17 cellular contexts compared by ENCODE assay signal in genomic region chr5:82821978-82822927, GRCh38.
DNase-seq lines count a peak whose midpoint lies in the region; ATAC-seq and TF ChIP-seq lines count a peak whose summit lies in the region.
"Had no signal": no experiment of that assay in that cellular context is flagged by ENCODE, and none has a peak within 500 bp of the region (broad histone marks: within the 10 kb centered on the region; RNA-seq: fewer than 3 reads in every experiment).

No MANE protein-coding gene starts in this region.

- H3K4me1 Mint-ChIP-seq in neural crest cell = peaks cover 44% of the 10 kb centered on the region
- H3K4me1 Mint-ChIP-seq in stimulated activated memory B cell treated with anti-CD40 and anti-IgM and Interleukin-4, amounts not matched to agents 10 μg/mL and 1 μg/mL and 100 μg/mL, for 72 hours = peaks cover 5% of the 10 kb centered on the region

- no peaks in the 10 kb centered on the region for H3K36me3 Mint-ChIP-seq in neural crest cell (ENCODE audit: low read depth)
- H3K36me3 Mint-ChIP-seq in stimulated activated memory B cell treated with anti-CD40 and anti-IgM and Interleukin-4, amounts not matched to agents 10 μg/mL and 1 μg/mL and 100 μg/mL, for 72 hours = no peaks in the 10 kb centered on the region

- no peaks in the 10 kb centered on the region for H3K27me3 Mint-ChIP-seq in neural crest cell (ENCODE audit: low read depth)
- no peaks in the 10 kb centered on the region for H3K27me3 Mint-ChIP-seq in stimulated activated memory B cell treated with anti-CD40 and anti-IgM and Interleukin-4, amounts not matched to agents 10 μg/mL and 1 μg/mL and 100 μg/mL, for 72 hours

- H3K4me3 Mint-ChIP-seq in neural crest cell = no peak overlapping the region
- no peak overlapping the region for H3K4me3 Mint-ChIP-seq in stimulated activated memory B cell treated with anti-CD40 and anti-IgM and Interleukin-4, amounts not matched to agents 10 μg/mL and 1 μg/mL and 100 μg/mL, for 72 hours

- peaks cover 6% of the 10 kb centered on the region for H3K9me3 Mint-ChIP-seq in neural crest cell
- H3K9me3 Mint-ChIP-seq in stimulated activated memory B cell treated with anti-CD40 and anti-IgM and Interleukin-4, amounts not matched to agents 10 μg/mL and 1 μg/mL and 100 μg/mL, for 72 hours = no peaks in the 10 kb centered on the region

- no peak for ATAC-seq in stimulated activated memory B cell treated with anti-CD40 and anti-IgM and Interleukin-4, amounts not matched to agents 10 μg/mL and 1 μg/mL and 100 μg/mL, for 72 hours
- ATAC-seq in HG02588 (IDR thresholded peaks at IDR 0.05; ENCODE audit: unreplicated experiment) = no peak
- ATAC-seq in HG02885 (IDR thresholded peaks at IDR 0.05; ENCODE audit: poor library complexity, unreplicated experiment) = no peak

- TF ChIP-seq CTCF in neural crest cell (conservative IDR thresholded peaks at IDR 0.05) = no peak

- DNase-seq in ELF-1 (ENCODE audit: low read depth, low spot score) (peak; percentile 2), NCI-H226 (peak; percentile 20), dermis blood vessel endothelial cell (peak; percentile 21), neural crest cell (ENCODE audit: low read depth, low spot score) (no peak), OCI-M2 (lab: John Stamatoyannopoulos, UW; ENCODE audit: unreplicated experiment) (no peak)
- DNase-seq: activated CD4-positive, CD25-positive, alpha-beta regulatory T cell treated with anti-CD3 and anti-CD28 coated beads, Interleukin-2, amount 50 U/mL, for 72 hours; activated gamma-delta T cell; anterior cingulate cortex; dorsolateral prefrontal cortex; left ventricle myocardium inferior; NCI-H187 treated with DMSO at 0.1 percent for 48 hours; Right ventricle myocardium superior; stimulated activated CD4-positive, alpha-beta T cell treated with anti-CD3 and anti-CD28 coated beads, Interleukin-15, amount 100 ng/mL, for 24 hours; T-helper 2 cell had no signal

- H3K27ac Mint-ChIP-seq in neural crest cell (ENCODE audit: unreplicated experiment) = peak overlapping the region; percentile 71
- H3K27ac Mint-ChIP-seq in stimulated activated memory B cell treated with anti-CD40 and anti-IgM and Interleukin-4, amounts not matched to agents 10 μg/mL and 1 μg/mL and 100 μg/mL, for 72 hours = no peak overlapping the region

Comparison
In these comparisons a context has a peak if more than half of its experiments do, and no peak if none do; other contexts are left out.
1. DNase-seq: peak in ELF-1 (single experiment), NCI-H226 (single experiment) and dermis blood vessel endothelial cell (single experiment); none in neural crest cell (single experiment) and OCI-M2 (single experiment).